ENCODE assay signal across 8 cellular contexts in the genomic region with DNA sequence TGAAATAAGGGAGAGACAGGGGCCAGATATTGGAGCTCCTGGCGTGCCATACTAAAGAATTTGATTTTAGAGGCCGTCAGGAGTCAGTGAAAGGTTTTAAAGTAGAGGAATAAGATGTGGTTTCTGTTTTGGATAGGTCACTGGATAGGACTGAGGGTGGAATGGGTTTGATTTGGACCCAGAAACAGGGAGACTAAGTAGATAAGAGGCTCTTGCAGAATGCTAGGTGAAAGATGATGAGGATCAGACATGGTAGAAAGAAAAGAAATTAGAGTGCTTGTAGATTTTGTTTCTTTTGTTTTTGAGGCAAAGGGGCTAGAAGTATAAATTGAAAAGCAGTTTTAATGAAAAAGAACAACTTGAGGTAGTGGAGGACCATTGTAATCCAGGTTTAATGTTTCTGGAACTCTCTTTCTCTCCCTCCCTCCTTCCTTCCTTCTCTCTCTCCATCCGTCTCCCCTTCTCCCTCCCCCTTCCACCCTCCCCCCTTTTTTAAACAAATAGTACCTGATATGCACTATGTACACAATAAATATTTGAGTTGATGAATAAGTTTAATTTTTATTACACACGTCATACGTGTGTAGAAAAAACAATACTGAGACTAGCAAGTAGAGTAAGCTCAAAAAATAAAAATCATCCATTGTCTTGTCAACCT. TPM values are rescaled to one million over a fixed set of nuclear protein-coding genes. Genes with fewer than 3 reads are reported as not detected.
DNase-seq lines count a peak whose midpoint lies in the region; FAIRE-seq and TF ChIP-seq lines count a peak whose summit lies in the region.

No MANE protein-coding gene starts in this region.

- DNase-seq in bronchial epithelial cell (ENCODE audit: low read depth), result peak; percentile 64
- no peak for DNase-seq in T1000 (lab: John Stamatoyannopoulos, UW)
- DNase-seq in NCI-H187 (lab: John Stamatoyannopoulos, UW), result no peak
- no peak for DNase-seq in stimulated activated CD4-positive, alpha-beta T cell treated with anti-CD3 and anti-CD28 coated beads, Interleukin-4, amount 100 ng/mL, for 4 hours
- no peak for DNase-seq in NCI-H1436 (lab: John Stamatoyannopoulos, UW)

- H3K9ac ChIP-seq in HUES48 (ENCODE audit: low read depth, low read length) (peak overlapping the region; percentile 94), muscle layer of colon (ENCODE audit: low read length) (peak overlapping the region; percentile 76)

- H3K9me3 ChIP-seq in HUES48 (ENCODE audit: control insufficient read depth, insufficient read depth, low read length) (no peaks in the 10 kb centered on the region), muscle layer of colon (ENCODE audit: low read length) (no peaks in the 10 kb centered on the region)

- H3K27ac ChIP-seq in ACC112 (ENCODE audit: low read depth, low read length), result peak overlapping the region; percentile 67
- peak overlapping the region; percentile 21 for H3K27ac ChIP-seq in HUES48 (ENCODE audit: low read depth, low read length)
- peak overlapping the region; percentile 89 for H3K27ac ChIP-seq in muscle layer of colon (ENCODE audit: low read depth, low read length)

- H3K4me1 ChIP-seq in ACC112 (ENCODE audit: control insufficient read depth, insufficient read depth, low read length, unreplicated experiment) (peaks cover 41% of the 10 kb centered on the region), HUES48 (ENCODE audit: control insufficient read depth, insufficient read depth, low read length) (peaks cover 54% of the 10 kb centered on the region), muscle layer of colon (ENCODE audit: insufficient read depth, low read length) (peaks cover 60% of the 10 kb centered on the region)

- H3K36me3 ChIP-seq in ACC112 (ENCODE audit: insufficient read depth, low read length) (no peaks in the 10 kb centered on the region), HUES48 (ENCODE audit: control insufficient read depth, insufficient read depth, low read length) (peaks cover 8% of the 10 kb centered on the region), bronchial epithelial cell (ENCODE audit: control insufficient read depth, insufficient read depth, low read length) (no peaks in the 10 kb centered on the region), muscle layer of colon (ENCODE audit: insufficient read depth, low read length) (no peaks in the 10 kb centered on the region)

- H3K4me3 ChIP-seq in ACC112 (ENCODE audit: low read depth, low read length) (peak overlapping the region; percentile 91), HUES48 (ENCODE audit: low read depth, low read length) (peak overlapping the region; percentile 96), bronchial epithelial cell (ENCODE audit: low read depth, low read length) (peak overlapping the region; percentile 66), muscle layer of colon (ENCODE audit: low read depth in 1 of 2, low read length in 2 of 2) (peak overlapping the region; percentile 69 to 77)

- no peak overlapping the region for H2AFZ ChIP-seq in ACC112 (ENCODE audit: low read length, unreplicated experiment)

- TF ChIP-seq CTCF in bronchial epithelial cell (IDR thresholded peaks at IDR 0.05; ENCODE audit: insufficient read depth, low read length, severe bottlenecking), result no peak

- no peaks in the 10 kb centered on the region for H3K27me3 ChIP-seq in ACC112 (ENCODE audit: insufficient read depth, low read length)
- H3K27me3 ChIP-seq in HUES48 (ENCODE audit: control insufficient read depth, insufficient read depth, low read length), result no peaks in the 10 kb centered on the region
- no peaks in the 10 kb centered on the region for H3K27me3 ChIP-seq in bronchial epithelial cell (ENCODE audit: control insufficient read depth, insufficient read depth, low read length)
- H3K27me3 ChIP-seq in muscle layer of colon (ENCODE audit: control insufficient read depth in 1 of 2, insufficient read depth in 2 of 2, low read length in 2 of 2), result no peaks in the 10 kb centered on the region

- H3K79me2 ChIP-seq in ACC112 (ENCODE audit: control insufficient read depth, insufficient read depth, low read length, unreplicated experiment), result peaks cover 77% of the 10 kb centered on the region

- FAIRE-seq in bronchial epithelial cell (lab: Jason Lieb, UNC), result no peak

RNA-seq across cellular contexts. Expression of gene NDUFV2, which starts 1.9 kb away (rescaled TPM):
- 69.0 and 70.2 TPM in 2 replicates for total RNA-seq in bronchial epithelial cell

RNA-seq across cellular contexts. Expression of gene ANKRD12, which starts 32.2 kb away (rescaled TPM):
- 9.2 and 17.8 TPM in 2 replicates for total RNA-seq in bronchial epithelial cell

Comparison
In these comparisons a context has a peak if more than half of its experiments do, and no peak if none do; other contexts are left out.
1. H3K27ac ChIP-seq: peak in every context shown above with its lines; median percentile 89 in muscle layer of colon; 67 in ACC112; 21 in HUES48.